19 cellular contexts compared by ENCODE assay signal in genomic region chr5:181044662-181045305, GRCh38. TPM values are rescaled to one million over a fixed set of nuclear protein-coding genes. Genes with fewer than 3 reads are reported as not detected.
DNase-seq lines count a peak whose midpoint lies in the region; ATAC-seq, FAIRE-seq and TF ChIP-seq lines count a peak whose summit lies in the region.
"Had no signal": no experiment of that assay in that cellular context is flagged by ENCODE, and none has a peak within 500 bp of the region (broad histone marks: within the 10 kb centered on the region; RNA-seq: fewer than 3 reads in every experiment).

No MANE protein-coding gene starts in this region.

- SMC1A ChIA-PET in GM12878 (lab: Charles Lee; ENCODE audit: uncharacterized antibody, unreplicated experiment), result interaction anchor here (0.8 to 1.4 kb wide), 5 partner anchors 9 to 176 kb away, joined by 3 to 4 read pairs (median 3); no protein-coding TSS in a partner anchor

- no peaks in the 10 kb centered on the region; the same call in 2 of the 3 replicates for H3K9me3 ChIP-seq in GM12878 (replicated peaks; ENCODE audit: control insufficient read depth, insufficient read depth, low read length)
- no peaks in the 10 kb centered on the region for H3K9me3 ChIP-seq in kidney (ENCODE audit: control insufficient read depth in 1 of 2, low read length in 2 of 2)
- peaks cover 3% of the 10 kb centered on the region for H3K9me3 ChIP-seq in suprapubic skin
- H3K9me3 ChIP-seq: Peyer's patch had no signal

- TF ChIP-seq RAD21 in GM12878 (IDR thresholded peaks at IDR 0.05; ENCODE audit: insufficient read depth, low read depth, low read length), result no peak

- H3K27ac ChIP-seq in GM12878 (ENCODE audit: control insufficient read depth, insufficient read depth) (no peak overlapping the region), kidney (ENCODE audit: low read depth in 2 of 2, low read length in 2 of 2) (peak overlapping the region; percentile 57 to 74), suprapubic skin (peak overlapping the region; percentile 8)
- H3K27ac ChIP-seq: brain microvascular endothelial cell, Peyer's patch had no signal

- H3K79me2 ChIP-seq in GM12878 (ENCODE audit: control insufficient read depth, insufficient read depth, low read length), result no peaks in the 10 kb centered on the region

- no peak overlapping the region for H3K4me3 ChIP-seq in GM12878
- no peak overlapping the region for H3K4me3 ChIP-seq in kidney (ENCODE audit: low read length in 2 of 2)
- H3K4me3 ChIP-seq in suprapubic skin, result no peak overlapping the region
- H3K4me3 ChIP-seq: Peyer's patch had no signal

- H3K9ac ChIP-seq in GM12878 (ENCODE audit: control insufficient read depth, insufficient read depth, low read length), result no peak overlapping the region
- H3K9ac ChIP-seq in kidney (ENCODE audit: low read length in 2 of 2), result no peak overlapping the region

- no peak for TF ChIP-seq EP300 in GM12878 (IDR thresholded peaks at IDR 0.05; ENCODE audit: borderline replicate concordance in 1 of 2, control insufficient read depth in 1 of 2, low read depth in 2 of 2, low read length in 2 of 2)
- no peak for TF ChIP-seq EP300 in suprapubic skin (IDR thresholded peaks at IDR 0.05)

- RAD21 ChIA-PET in GM12878 (lab: Charles Lee; ENCODE audit: unreplicated experiment), result interaction anchor here (2.2 kb wide), 1 partner anchor 128 kb away, joined by 7 read pairs; no protein-coding TSS in a partner anchor

- H3K4me1 ChIP-seq in GM12878 (ENCODE audit: control insufficient read depth, insufficient read depth, low read length) (no peaks in the 10 kb centered on the region), kidney (ENCODE audit: control insufficient read depth in 1 of 2, insufficient read depth in 1 of 2, low read depth in 1 of 2, low read length in 2 of 2) (peaks cover 0 to 5% of the 10 kb centered on the region in 2 donors), suprapubic skin (no peaks in the 10 kb centered on the region)
- H3K4me1 ChIP-seq: Peyer's patch had no signal

- intact Hi-C loops in GM12878 (cut with micrococcal nuclease; ENCODE audit: unreplicated experiment) (no loop called here), kidney (cut with DNase I) (no loop called here)

- ATAC-seq in GM12878 (no peak), GM18519 (IDR thresholded peaks at IDR 0.05; ENCODE audit: low FRiP score, unreplicated experiment) (no peak), HG02798 (IDR thresholded peaks at IDR 0.05; ENCODE audit: poor library complexity, unreplicated experiment) (no peak), HG03159 (IDR thresholded peaks at IDR 0.05; ENCODE audit: unreplicated experiment) (no peak)
- ATAC-seq: stimulated activated effector memory CD8-positive, alpha-beta T cell treated with anti-CD3 and anti-CD28 coated beads, Interleukin-12 subunit alpha, Interleukin-12 subunit beta, amount 100 ng/mL, for 72 hours had no signal

- peak; percentile 49 for DNase-seq in HT-29 (ENCODE audit: low spot score)
- no peak for DNase-seq in GM12878 (ENCODE audit: low read depth, low spot score)
- DNase-seq in kidney, result no peak
- DNase-seq in suprapubic skin (ENCODE audit: low spot score in 2 of 2), result peak in 1 of 2 donors; percentile 46
- no peak for DNase-seq in stimulated activated CD4-positive, alpha-beta T cell treated with anti-CD3 and anti-CD28 coated beads, Interleukin-2, amount 100 ng/mL, for 48 hours
- DNase-seq: activated CD4-positive, CD25-positive, alpha-beta regulatory T cell; activated naive CD4-positive, alpha-beta T cell; brain microvascular endothelial cell; CD4-positive, CD25-positive, alpha-beta regulatory T cell; mesendoderm; NCI-H187; NCI-H510A treated with DMSO at 0.1 percent for 48 hours had no signal

- no peak for TF ChIP-seq POLR2A in GM12878 (IDR thresholded peaks at IDR 0.05; ENCODE audit: low read depth, low read length)
- no peak for TF ChIP-seq POLR2A in suprapubic skin (IDR thresholded peaks at IDR 0.05)

- H3K4me2 ChIP-seq in GM12878 (ENCODE audit: control insufficient read depth, insufficient read depth), result no peak overlapping the region

- no TSS peak for BruUV-seq in GM12878 (replicated peaks; lab: Mats Ljungman, UMichigan)

- TF ChIP-seq CTCF in GM12878 (IDR thresholded peaks at IDR 0.05 in 2 of 3, conservative IDR thresholded peaks at IDR 0.05 in 1 of 3; ENCODE audit: control insufficient read depth in 2 of 3, extremely low read depth in 1 of 3, insufficient read depth in 1 of 3, low read depth in 3 of 3, low read length in 3 of 3) (no peak), kidney (IDR thresholded peaks at IDR 0.05; ENCODE audit: borderline replicate concordance, extremely low read depth, insufficient read depth) (no peak), suprapubic skin (IDR thresholded peaks at IDR 0.05) (no peak)

- FAIRE-seq in GM12878 (lab: Jason Lieb, UNC), result no peak
- no peak for FAIRE-seq in kidney (lab: Jason Lieb, UNC)
- FAIRE-seq: G401.6 had no signal

- no peak overlapping the region for H2AFZ ChIP-seq in GM12878 (ENCODE audit: control insufficient read depth, low read depth, low read length)

- H3K36me3 ChIP-seq in GM12878 (ENCODE audit: control insufficient read depth in 2 of 2, insufficient read depth in 2 of 2, low read length in 1 of 2) (no peaks in the 10 kb centered on the region), kidney (ENCODE audit: control insufficient read depth in 1 of 2, insufficient read depth in 2 of 2, low read length in 2 of 2) (no peaks in the 10 kb centered on the region), suprapubic skin (no peaks in the 10 kb centered on the region)
- H3K36me3 ChIP-seq: brain microvascular endothelial cell, Peyer's patch had no signal

- H3K27me3 ChIP-seq in GM12878 (replicated peaks in 1 of 2; ENCODE audit: control insufficient read depth in 2 of 2, insufficient read depth in 2 of 2, low read length in 1 of 2) (no peaks in the 10 kb centered on the region), suprapubic skin (peaks cover 74% of the 10 kb centered on the region)
- H3K27me3 ChIP-seq: brain microvascular endothelial cell, Peyer's patch had no signal

- POLR2A ChIA-PET in GM12878 (lab: Charles Lee), result no interaction called here

- CTCF ChIA-PET in GM12878 (lab: Yijun Ruan, JAX), result interaction anchor here (1.8 to 3.4 kb wide), 2 partner anchors 106 to 123 kb away, joined by 6 to 12 read pairs; no protein-coding TSS in a partner anchor

- WGBS in GM12878 (ENCODE audit: insufficient coverage, insufficient replicate concordance, low lambda C conversion rate, missing lambda C conversion rate), result 15% methylated on average over 11 of the region's 11 CpGs
- WGBS in suprapubic skin, result 64% methylated on average over 11 of the region's 11 CpGs

- no peaks in the 10 kb centered on the region for H4K20me1 ChIP-seq in GM12878 (ENCODE audit: control insufficient read depth, insufficient read depth)

- in situ Hi-C loops in GM12878 (cut with MboI), result no loop called here

TF ChIP-seq in GM12878, 131 proteins besides CTCF, POLR2A, EP300 and RAD21:
- TF ChIP-seq FOXK2 (IDR thresholded peaks at IDR 0.05), result 0 out of 2 replicates have a peak, but pooled peaks have one; percentile 17
- TF ChIP-seq ZNF217 (IDR thresholded peaks at IDR 0.05), result no peak
- no peak for TF ChIP-seq EED (IDR thresholded peaks at IDR 0.05; ENCODE audit: low read depth)
- TF ChIP-seq ZNF622 (IDR thresholded peaks at IDR 0.05), result no peak

RNA-seq across cellular contexts. Expression of gene BTNL9, which starts 4.7 kb away (rescaled TPM):
- 32.4 and 36.7 TPM in 2 replicates for total RNA-seq in HT-29 (2014; rRNA removed; shearing (Covaris generic))
- total RNA-seq in GM12878 (2013; cell fraction: nucleolus; rRNA removed), result 283 and 331 TPM in 2 replicates
- total RNA-seq in GM12878 (2014; rRNA removed), result 0.06 and 0.16 TPM in 2 replicates
- total RNA-seq in GM12878 (2014; rRNA removed; fragmentation: Illumina TruSeq; extraction: Trizol), result not detected in 2 replicates
- total RNA-seq in GM12878 (2021), result 0.05 and 0.08 TPM in 2 replicates
- 0.94 TPM for polyA plus RNA-seq in GM12878 (2011; ENCODE audit: low read depth)
- 12.3 and 16.5 TPM in 2 replicates for polyA plus RNA-seq in GM12878 (2011; rRNA removed)
- polyA plus RNA-seq in GM12878 (2011; cell fraction: cytosol; rRNA removed), result 16.0 and 21.2 TPM in 2 replicates
- polyA plus RNA-seq in GM12878 (2011; cell fraction: nucleus; rRNA removed), result 90.7 and 117 TPM in 2 replicates
- polyA plus RNA-seq in GM12878 (2012), result 1.8 and 5.6 TPM in 2 replicates
- polyA plus RNA-seq in GM12878 (2014; fragmentation: Illumina TruSeq; extraction: Trizol), result 0.24 TPM in 1 of 2 replicates, not detected in the other
- not detected for polyA plus RNA-seq in GM12878 (2014; fragmentation: Nextera tagmentation; extraction: Ambion mirVana)
- polyA plus RNA-seq in GM12878 (2014; rRNA removed), result 0.01 and 0.38 TPM in 2 replicates
- polyA plus RNA-seq in GM12878 (2016; fragmentation: Nextera tagmentation; extraction: Ambion mirVana), result not detected
- 6.2 and 12.6 TPM in 2 replicates for polyA minus RNA-seq in GM12878 (2011; rRNA and poly(A)+ RNA removed)
- 3.1 and 8.7 TPM in 2 replicates for polyA minus RNA-seq in GM12878 (2011; cell fraction: cytosol; rRNA and poly(A)+ RNA removed)
- 29.3 and 31.1 TPM in 2 replicates for polyA minus RNA-seq in GM12878 (2011; cell fraction: nucleus; rRNA and poly(A)+ RNA removed)
- 11.9 TPM for total RNA-seq in kidney
- 8.6 TPM for polyA plus RNA-seq in kidney (ENCODE audit: insufficient read depth, low read depth, low replicate concordance)
- 10 to 100 TPM; 13.4 to 98.3 (median 27.7) TPM for total RNA-seq in suprapubic skin
- total RNA-seq: CD4-positive, CD25-positive, alpha-beta regulatory T cell; neural crest cell had no signal
- polyA plus RNA-seq: CD4-positive, CD25-positive, alpha-beta regulatory T cell had no signal

RNA-seq across cellular contexts. Expression of gene BTNL3, which starts 56.1 kb away (rescaled TPM):
- total RNA-seq in HT-29 (2014; rRNA removed; shearing (Covaris generic)), result not detected in 2 replicates
- 0.25 TPM in 1 of 2 replicates, not detected in the other for total RNA-seq in GM12878 (2013; cell fraction: nucleolus; rRNA removed)
- not detected in 2 replicates for total RNA-seq in GM12878 (2014; rRNA removed)
- not detected in 2 replicates for total RNA-seq in GM12878 (2014; rRNA removed; fragmentation: Illumina TruSeq; extraction: Trizol)
- not detected in 2 replicates for total RNA-seq in GM12878 (2021)
- not detected for polyA plus RNA-seq in GM12878 (2011; ENCODE audit: low read depth)
- polyA plus RNA-seq in GM12878 (2011; rRNA removed), result 0.39 and 0.43 TPM in 2 replicates
- polyA plus RNA-seq in GM12878 (2011; cell fraction: cytosol; rRNA removed), result 0.19 and 0.22 TPM in 2 replicates
- 0.37 and 0.90 TPM in 2 replicates for polyA plus RNA-seq in GM12878 (2011; cell fraction: nucleus; rRNA removed)
- polyA plus RNA-seq in GM12878 (2012), result not detected in 2 replicates
- not detected in 2 replicates for polyA plus RNA-seq in GM12878 (2014; fragmentation: Illumina TruSeq; extraction: Trizol)
- not detected for polyA plus RNA-seq in GM12878 (2014; fragmentation: Nextera tagmentation; extraction: Ambion mirVana)
- polyA plus RNA-seq in GM12878 (2014; rRNA removed), result not detected in 2 replicates
- polyA plus RNA-seq in GM12878 (2016; fragmentation: Nextera tagmentation; extraction: Ambion mirVana), result not detected
- 0.15 and 0.22 TPM in 2 replicates for polyA minus RNA-seq in GM12878 (2011; rRNA and poly(A)+ RNA removed)
- polyA minus RNA-seq in GM12878 (2011; cell fraction: cytosol; rRNA and poly(A)+ RNA removed), result not detected in 2 replicates
- 0.19 and 0.24 TPM in 2 replicates for polyA minus RNA-seq in GM12878 (2011; cell fraction: nucleus; rRNA and poly(A)+ RNA removed)
- not detected for total RNA-seq in kidney
- 0.30 TPM for polyA plus RNA-seq in kidney (ENCODE audit: insufficient read depth, low read depth, low replicate concordance)
- total RNA-seq in suprapubic skin, result not detected
- total RNA-seq: CD4-positive, CD25-positive, alpha-beta regulatory T cell; neural crest cell had no signal
- polyA plus RNA-seq: CD4-positive, CD25-positive, alpha-beta regulatory T cell had no signal
